Comparison of ENCODE assay signal across 28 cellular contexts in the genomic region with DNA sequence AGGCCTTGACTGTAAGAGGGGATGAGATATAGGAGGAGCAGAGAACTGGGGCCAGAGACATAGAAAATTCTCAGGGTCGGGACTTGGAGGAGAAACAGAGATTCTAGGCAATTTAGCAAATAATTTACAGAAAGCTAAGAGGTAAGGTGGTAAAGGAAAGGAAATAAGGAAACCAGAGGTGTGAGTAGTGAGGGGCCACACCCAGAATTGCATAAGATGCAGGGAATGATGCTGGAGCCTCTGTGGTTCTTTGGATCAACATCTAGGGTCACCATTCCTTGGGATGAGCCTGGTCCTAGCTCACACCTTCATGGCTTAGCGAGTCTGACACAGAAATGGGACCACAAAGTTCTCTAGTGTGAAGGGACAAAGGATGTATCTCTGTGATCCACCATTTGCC. TPM values are rescaled to one million over a fixed set of nuclear protein-coding genes. Genes with fewer than 3 reads are reported as not detected.
DNase-seq lines count a peak whose midpoint lies in the region; ATAC-seq, FAIRE-seq and TF ChIP-seq lines count a peak whose summit lies in the region.
"Had no signal": no experiment of that assay in that cellular context is flagged by ENCODE, and none has a peak within 500 bp of the region (broad histone marks: within the 10 kb centered on the region; RNA-seq: fewer than 3 reads in every experiment).

No MANE protein-coding gene starts in this region.

- H3K9me3 Mint-ChIP-seq in neural progenitor cell: no peaks in the 10 kb centered on the region
- H3K9me3 Mint-ChIP-seq: CD4-positive, alpha-beta memory T cell had no signal

- peaks cover 11% of the 10 kb centered on the region for H3K27me3 Mint-ChIP-seq in neural progenitor cell (ENCODE audit: insufficient read depth, low read depth)

- H3K4me3 Mint-ChIP-seq in neural progenitor cell: peak overlapping the region; percentile 17
- H3K4me3 Mint-ChIP-seq: CD4-positive, alpha-beta memory T cell had no signal

- H3K4me1 ChIP-seq in esophagus squamous epithelium (peaks cover 19 to 57% (median 28%) of the 10 kb centered on the region in 3 donors), neural progenitor cell (peaks cover 14% of the 10 kb centered on the region)

- no peak for TF ChIP-seq CTCF in C4-2B (conservative IDR thresholded peaks at IDR 0.05)
- TF ChIP-seq CTCF in bronchial epithelial cell (IDR thresholded peaks at IDR 0.05; ENCODE audit: insufficient read depth, low read length, severe bottlenecking): no peak
- no peak for TF ChIP-seq CTCF in esophagus squamous epithelium (IDR thresholded peaks at IDR 0.05)
- TF ChIP-seq CTCF in neural progenitor cell (IDR thresholded peaks at IDR 0.05): no peak

- H2AFZ ChIP-seq in neural progenitor cell (replicated peaks): no peak overlapping the region

- no peaks in the 10 kb centered on the region for H3K79me2 ChIP-seq in neural progenitor cell (ENCODE audit: low read depth)

- H3K27me3 ChIP-seq in bronchial epithelial cell (ENCODE audit: control insufficient read depth, insufficient read depth, low read length): no peaks in the 10 kb centered on the region
- no peaks in the 10 kb centered on the region for H3K27me3 ChIP-seq in esophagus squamous epithelium
- H3K27me3 ChIP-seq in neural progenitor cell: no peaks in the 10 kb centered on the region
- H3K27me3 ChIP-seq: BLaER1 treated with 17β-estradiol and CSF1 and Interleukin-3, amounts not matched to agents 10 nM and 100 nM had no signal

- peak overlapping the region; percentile 7; the same call in 1 of the 2 replicates for H3K27ac ChIP-seq in C4-2B
- peak overlapping the region in 3 of 4 donors; percentile 50 to 81 (median 75) for H3K27ac ChIP-seq in esophagus squamous epithelium
- no peak overlapping the region for H3K27ac ChIP-seq in neural progenitor cell
- H3K27ac ChIP-seq: BLaER1 treated with 17β-estradiol and CSF1 and Interleukin-3, amounts not matched to agents 10 nM and 100 nM had no signal

- no peak for TF ChIP-seq POLR2A in esophagus squamous epithelium (IDR thresholded peaks at IDR 0.05)
- no peak for TF ChIP-seq POLR2A in GM12892 (IDR thresholded peaks at IDR 0.05; ENCODE audit: low read depth, low read length)

- H3K9ac ChIP-seq in neural progenitor cell: no peak overlapping the region
- H3K9ac ChIP-seq: BLaER1 treated with 17β-estradiol and CSF1 and Interleukin-3, amounts not matched to agents 10 nM and 100 nM had no signal

- H3K27ac Mint-ChIP-seq in neural progenitor cell: no peak overlapping the region
- H3K27ac Mint-ChIP-seq: CD4-positive, alpha-beta memory T cell had no signal

- no peak overlapping the region for H3K4me3 ChIP-seq in bronchial epithelial cell (ENCODE audit: low read depth, low read length)
- no peak overlapping the region for H3K4me3 ChIP-seq in esophagus squamous epithelium
- no peak overlapping the region for H3K4me3 ChIP-seq in neural progenitor cell
- H3K4me3 ChIP-seq: BLaER1 treated with 17β-estradiol and CSF1 and Interleukin-3, amounts not matched to agents 10 nM and 100 nM; GM12878 had no signal

- H3K9me3 ChIP-seq in esophagus squamous epithelium (no peaks in the 10 kb centered on the region), neural progenitor cell (ENCODE audit: low read depth) (no peaks in the 10 kb centered on the region)

- FAIRE-seq in bronchial epithelial cell (lab: Jason Lieb, UNC) (no peak), GM12892 (lab: Jason Lieb, UNC) (no peak)
- FAIRE-seq: A204.1, GM12878, H54 had no signal

- no peak for ATAC-seq in GM21723 (IDR thresholded peaks at IDR 0.05; ENCODE audit: unreplicated experiment)
- ATAC-seq: GM12878, PC-3 had no signal

- H4K20me1 ChIP-seq in neural progenitor cell (ENCODE audit: low read depth): no peaks in the 10 kb centered on the region
- H4K20me1 ChIP-seq: BLaER1 treated with 17β-estradiol and CSF1 and Interleukin-3, amounts not matched to agents 10 nM and 100 nM had no signal

- peaks cover 15% of the 10 kb centered on the region for H3K4me1 Mint-ChIP-seq in neural progenitor cell

- no peaks in the 10 kb centered on the region for H3F3A ChIP-seq in neural progenitor cell (ENCODE audit: low read depth)

- WGBS in esophagus squamous epithelium, 2 donors: 46 to 49% methylated on average over 2 of the region's 2 CpGs

- H3K4me2 ChIP-seq in neural progenitor cell: no peak overlapping the region

- DNase-seq in bronchial epithelial cell (ENCODE audit: low read depth): peak; percentile 50
- DNase-seq in esophagus squamous epithelium (lab: John Stamatoyannopoulos, UW): no peak
- no peak for DNase-seq in neural progenitor cell (ENCODE audit: low spot score)
- no peak for DNase-seq in SHP77 (lab: John Stamatoyannopoulos, UW)
- no peak for DNase-seq in inferior parietal cortex (ENCODE audit: extremely low spot score)
- no peak for DNase-seq in GM12892 (ENCODE audit: insufficient read length)
- DNase-seq: AML-193; CD4-positive, alpha-beta memory T cell; COR-L47; EL; GDM1; IMR-90; KG1; NCI-H1092 treated with DMSO at 0.1 percent for 48 hours; NCI-H1436; NCI-H2029; NCI-H446 treated with DMSO at 0.1 percent for 48 hours; NCI-H526; NCI-H82; NK-92 treated with Interleukin-12 subunit alpha and Interleukin-12 subunit beta, amount 100 ng/mL, for 24 hours; PC-3 had no signal

- H3K36me3 ChIP-seq in bronchial epithelial cell (ENCODE audit: control insufficient read depth, insufficient read depth, low read length) (no peaks in the 10 kb centered on the region), esophagus squamous epithelium (no peaks in the 10 kb centered on the region), neural progenitor cell (no peaks in the 10 kb centered on the region)
- H3K36me3 ChIP-seq: BLaER1 treated with 17β-estradiol and CSF1 and Interleukin-3, amounts not matched to agents 10 nM and 100 nM had no signal

- no peaks in the 10 kb centered on the region for H3K36me3 Mint-ChIP-seq in neural progenitor cell
- H3K36me3 Mint-ChIP-seq: CD4-positive, alpha-beta memory T cell had no signal

- intact Hi-C loops in esophagus squamous epithelium (cut with DNase I): no loop called here

RNA-seq across cellular contexts. Expression of gene SDR9C7, which starts 0.9 kb away (rescaled TPM):
- 0.26 and 4.9 TPM in 2 replicates for total RNA-seq in bronchial epithelial cell
- total RNA-seq in esophagus squamous epithelium: 10 to 100 TPM in 3 of 4 donors, 1 to 10 TPM in 1; 2.9 to 42.1 (median 19.8) TPM
- 0.28 and 0.32 TPM in 2 replicates for total RNA-seq in neural progenitor cell (ENCODE audit: low replicate concordance)
- not detected for polyA plus RNA-seq in GM12892 (2012; ENCODE audit: missing spikeins)
- total RNA-seq: CD4-positive, alpha-beta memory T cell; GM12878; IMR-90; PC-3; SK-MEL-5 had no signal
- polyA plus RNA-seq: CD4-positive, alpha-beta memory T cell; IMR-90 had no signal

RNA-seq across cellular contexts. Expression of gene RDH16, which starts 22.3 kb away (rescaled TPM):
- total RNA-seq in bronchial epithelial cell (0.51 and 1.6 TPM in 2 replicates), esophagus squamous epithelium (1 to 10 TPM in 3 of 4 donors, under 1 TPM in 1; 0.38 to 4.5 (median 2.1) TPM), neural progenitor cell (ENCODE audit: low replicate concordance) (1.2 and 2.3 TPM in 2 replicates)
- 0.08 TPM for polyA plus RNA-seq in GM12892 (2012; ENCODE audit: missing spikeins)
- total RNA-seq: IMR-90, SK-MEL-5 had no signal
- polyA plus RNA-seq: IMR-90 had no signal
